In the genomic region with DNA sequence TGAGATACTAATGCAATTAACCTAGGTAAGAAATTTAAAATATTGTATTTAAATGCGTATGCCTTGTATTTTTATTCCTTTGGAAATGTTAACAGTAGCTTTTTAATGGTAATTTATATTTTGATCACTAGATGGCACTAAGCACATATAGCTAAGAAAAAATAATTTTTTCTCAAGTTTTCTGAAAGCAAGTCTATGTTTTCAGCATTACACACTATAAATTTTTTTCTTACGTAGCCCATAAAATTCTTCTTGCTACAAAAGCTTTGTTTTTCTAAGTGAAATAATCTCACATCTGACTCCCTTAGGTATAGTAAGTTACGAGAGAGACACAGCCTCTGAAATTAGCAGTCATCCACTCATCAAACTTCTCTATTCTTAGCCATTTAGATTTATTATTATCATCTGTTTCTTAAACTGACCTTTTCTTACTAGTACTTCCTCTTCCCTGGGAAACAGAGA, we compare ENCODE assay signal across 9 cellular contexts. TPM values are rescaled to one million over a fixed set of nuclear protein-coding genes. Genes with fewer than 3 reads are reported as not detected.
DNase-seq lines count a peak whose midpoint lies in the region; ATAC-seq and TF ChIP-seq lines count a peak whose summit lies in the region.
"Had no signal": no experiment of that assay in that cellular context is flagged by ENCODE, and none has a peak within 500 bp of the region (broad histone marks: within the 10 kb centered on the region; RNA-seq: fewer than 3 reads in every experiment).

No MANE protein-coding gene starts in this region.

- TF ChIP-seq POLR2A in tibial nerve (IDR thresholded peaks at IDR 0.05), result no peak
- TF ChIP-seq POLR2A in suprapubic skin (IDR thresholded peaks at IDR 0.05), result no peak

- WGBS in tibial nerve, 2 donors, result 34 to 36% methylated on average over 3 of the region's 3 CpGs
- WGBS in suprapubic skin, result 41% methylated on average over 3 of the region's 3 CpGs

- H3K4me1 Mint-ChIP-seq in activated CD8-positive, alpha-beta T cell treated with anti-CD3 and anti-CD28 coated beads for 36 hours (ENCODE audit: low read depth), result peaks cover 6% of the 10 kb centered on the region
- no peaks in the 10 kb centered on the region for H3K4me1 Mint-ChIP-seq in activated CD8-positive, alpha-beta T cell treated with anti-CD3 and anti-CD28 coated beads, Interleukin-2, amount 10 ng/mL, durations not matched to agents 7 days and 5 days (ENCODE audit: low read depth)

- H3K9me3 ChIP-seq in tibial nerve, result no peaks in the 10 kb centered on the region
- H3K9me3 ChIP-seq in suprapubic skin, result no peaks in the 10 kb centered on the region

- no peak for TF ChIP-seq EP300 in tibial nerve (IDR thresholded peaks at IDR 0.05)
- TF ChIP-seq EP300 in suprapubic skin (IDR thresholded peaks at IDR 0.05), result no peak

- H3K36me3 ChIP-seq in tibial nerve (peaks cover 0 to 4% (median 0%) of the 10 kb centered on the region in 3 donors), suprapubic skin (peaks cover 4% of the 10 kb centered on the region)

- CTCF ChIA-PET in activated CD8-positive, alpha-beta T cell treated with anti-CD3 and anti-CD28 coated beads for 36 hours (lab: Charles Lee), result interaction anchor here (0.6 to 2.8 kb wide), 15 partner anchors 9 to 431 kb away, joined by 3 to 20 read pairs (median 5); a partner anchor contains a TSS
- CTCF ChIA-PET in activated CD8-positive, alpha-beta T cell treated with anti-CD3 and anti-CD28 coated beads, Interleukin-2, amount 10 ng/mL, durations not matched to agents 7 days and 5 days (lab: Charles Lee), result interaction anchor here (0.7 to 2.8 kb wide), 21 partner anchors 8 to 347 kb away, joined by 3 to 19 read pairs (median 4); no protein-coding TSS in a partner anchor

- peaks cover 0 to 11% (median 0%) of the 10 kb centered on the region in 4 donors for H3K4me1 ChIP-seq in tibial nerve
- peaks cover 11% of the 10 kb centered on the region for H3K4me1 ChIP-seq in suprapubic skin

- H3K4me3 ChIP-seq in epithelial cell of esophagus (ENCODE audit: low read length) (no peak overlapping the region), tibial nerve (no peak overlapping the region), suprapubic skin (no peak overlapping the region)

- TF ChIP-seq CTCF in activated CD8-positive, alpha-beta T cell treated with anti-CD3 and anti-CD28 coated beads for 36 hours (IDR thresholded peaks at IDR 0.05), result peak; percentile 62
- TF ChIP-seq CTCF in epithelial cell of esophagus (IDR thresholded peaks at IDR 0.05; ENCODE audit: insufficient read depth, low read depth, low read length, missing control alignments) (peak; percentile 17), tibial nerve (IDR thresholded peaks at IDR 0.05) (peak in 3 of 5 experiments; percentile 42 to 65 (median 56)), suprapubic skin (IDR thresholded peaks at IDR 0.05) (peak in 1 of 2 donors; percentile 31)

- H3K27ac ChIP-seq in tibial nerve, result no peak overlapping the region
- H3K27ac ChIP-seq in suprapubic skin, result no peak overlapping the region

- peaks cover 4% of the 10 kb centered on the region for H3K36me3 Mint-ChIP-seq in activated CD8-positive, alpha-beta T cell treated with anti-CD3 and anti-CD28 coated beads for 36 hours (ENCODE audit: low read depth)
- H3K36me3 Mint-ChIP-seq in activated CD8-positive, alpha-beta T cell treated with anti-CD3 and anti-CD28 coated beads, Interleukin-2, amount 10 ng/mL, durations not matched to agents 7 days and 5 days (ENCODE audit: low read depth), result no peaks in the 10 kb centered on the region

- POLR2A ChIA-PET in activated CD8-positive, alpha-beta T cell treated with anti-CD3 and anti-CD28 coated beads for 36 hours (lab: Charles Lee), result no interaction called here
- POLR2A ChIA-PET in activated CD8-positive, alpha-beta T cell treated with anti-CD3 and anti-CD28 coated beads, Interleukin-2, amount 10 ng/mL, durations not matched to agents 7 days and 5 days (lab: Charles Lee), result interaction anchor here (0.9 kb wide), 1 partner anchor 61 kb away, joined by 4 read pairs; a partner anchor contains a TSS

- no peak overlapping the region for H3K4me3 Mint-ChIP-seq in activated CD8-positive, alpha-beta T cell treated with anti-CD3 and anti-CD28 coated beads for 36 hours
- H3K4me3 Mint-ChIP-seq in activated CD8-positive, alpha-beta T cell treated with anti-CD3 and anti-CD28 coated beads, Interleukin-2, amount 10 ng/mL, durations not matched to agents 7 days and 5 days, result no peak overlapping the region

- no peak for ATAC-seq in activated CD8-positive, alpha-beta T cell treated with anti-CD3 and anti-CD28 coated beads for 36 hours
- no peak for ATAC-seq in activated CD8-positive, alpha-beta T cell treated with anti-CD3 and anti-CD28 coated beads, Interleukin-2, amount 10 ng/mL, durations not matched to agents 7 days and 5 days

- H3K27me3 ChIP-seq in tibial nerve (no peaks in the 10 kb centered on the region), suprapubic skin (no peaks in the 10 kb centered on the region)

- H3K27ac Mint-ChIP-seq in activated CD8-positive, alpha-beta T cell treated with anti-CD3 and anti-CD28 coated beads for 36 hours, result no peak overlapping the region
- H3K27ac Mint-ChIP-seq in activated CD8-positive, alpha-beta T cell treated with anti-CD3 and anti-CD28 coated beads, Interleukin-2, amount 10 ng/mL, durations not matched to agents 7 days and 5 days, result no peak overlapping the region

- no peak for DNase-seq in activated CD8-positive, alpha-beta T cell treated with anti-CD3 and anti-CD28 coated beads for 36 hours
- no peak for DNase-seq in activated CD8-positive, alpha-beta T cell treated with anti-CD3 and anti-CD28 coated beads, Interleukin-2, amount 10 ng/mL, durations not matched to agents 7 days and 5 days
- DNase-seq in NCI-H774 (lab: John Stamatoyannopoulos, UW) (peak; percentile 9), epithelial cell of esophagus (ENCODE audit: low read depth) (peak; percentile 18), tibial nerve (ENCODE audit: low spot score in 2 of 2) (no peak), T-helper 2 cell (no peak), cerebellum (ENCODE audit: low spot score) (no peak), suprapubic skin (ENCODE audit: low spot score in 2 of 2) (no peak)
- DNase-seq: NCI-H2081 treated with DMSO at 0.1 percent for 48 hours had no signal

- H3K9me3 Mint-ChIP-seq in activated CD8-positive, alpha-beta T cell treated with anti-CD3 and anti-CD28 coated beads for 36 hours, result no peaks in the 10 kb centered on the region
- H3K9me3 Mint-ChIP-seq in activated CD8-positive, alpha-beta T cell treated with anti-CD3 and anti-CD28 coated beads, Interleukin-2, amount 10 ng/mL, durations not matched to agents 7 days and 5 days (ENCODE audit: insufficient read depth), result no peaks in the 10 kb centered on the region

- intact Hi-C loops in activated CD8-positive, alpha-beta T cell treated with anti-CD3 and anti-CD28 coated beads for 36 hours (cut with micrococcal nuclease), result no loop called here

- no peaks in the 10 kb centered on the region for H3K27me3 Mint-ChIP-seq in activated CD8-positive, alpha-beta T cell treated with anti-CD3 and anti-CD28 coated beads for 36 hours
- no peaks in the 10 kb centered on the region for H3K27me3 Mint-ChIP-seq in activated CD8-positive, alpha-beta T cell treated with anti-CD3 and anti-CD28 coated beads, Interleukin-2, amount 10 ng/mL, durations not matched to agents 7 days and 5 days (ENCODE audit: low read depth)

RNA-seq across cellular contexts. Expression of a gene that starts 35.7 kb away (rescaled TPM):
- 10 to 100 TPM; 11.8 to 12.2 TPM for total RNA-seq in activated CD8-positive, alpha-beta T cell treated with anti-CD3 and anti-CD28 coated beads for 36 hours
- total RNA-seq in activated CD8-positive, alpha-beta T cell treated with anti-CD3 and anti-CD28 coated beads, Interleukin-2, amount 10 ng/mL, durations not matched to agents 7 days and 5 days, result 10 to 100 TPM; 19.3 to 19.8 TPM
- total RNA-seq in tibial nerve (10 to 100 TPM; 14.4 to 26.7 (median 20.9) TPM), cerebellum (59.5 TPM), suprapubic skin (10 to 100 TPM; 11.2 to 21.8 (median 16.7) TPM)

Comparison
In these comparisons a context has a peak if more than half of its experiments do, and no peak if none do; other contexts are left out.
1. DNase-seq: peak in NCI-H774 (single experiment) and epithelial cell of esophagus (single experiment); none in activated CD8-positive, alpha-beta T cell treated with anti-CD3 and anti-CD28 coated beads for 36 hours (single experiment), activated CD8-positive, alpha-beta T cell treated with anti-CD3 and anti-CD28 coated beads, Interleukin-2, amount 10 ng/mL, durations not matched to agents 7 days and 5 days (single experiment), tibial nerve (0 of 2), T-helper 2 cell (0 of 5), cerebellum (single experiment) and suprapubic skin (0 of 2).